In genomic region chr12:108194585-108194984, GRCh38 we compare ENCODE assay signal across 14 cellular contexts.
DNase-seq lines count a peak whose midpoint lies in the region; ATAC-seq and TF ChIP-seq lines count a peak whose summit lies in the region.
"Had no signal": no experiment of that assay in that cellular context is flagged by ENCODE, and none has a peak within 500 bp of the region (broad histone marks: within the 10 kb centered on the region; RNA-seq: fewer than 3 reads in every experiment).

No MANE protein-coding gene starts in this region.

- H3K79me2 ChIP-seq in GM23338 (replicated peaks; ENCODE audit: insufficient read depth) (no peaks in the 10 kb centered on the region), OCI-LY3 (ENCODE audit: low read length) (no peaks in the 10 kb centered on the region), neural progenitor cell (ENCODE audit: low read depth) (no peaks in the 10 kb centered on the region), Karpas-422 (ENCODE audit: low read length) (no peaks in the 10 kb centered on the region)

- no peak for TF ChIP-seq POLR2A in uterus (IDR thresholded peaks at IDR 0.05)

- H3K36me3 ChIP-seq in GM23338 (ENCODE audit: insufficient read depth): no peaks in the 10 kb centered on the region
- H3K36me3 ChIP-seq in OCI-LY3 (replicated peaks; ENCODE audit: low read depth, low read length): no peaks in the 10 kb centered on the region
- no peaks in the 10 kb centered on the region for H3K36me3 ChIP-seq in neural progenitor cell
- H3K36me3 ChIP-seq in Karpas-422 (ENCODE audit: insufficient read depth, low read length): no peaks in the 10 kb centered on the region
- H3K36me3 ChIP-seq in uterus: no peaks in the 10 kb centered on the region
- H3K36me3 ChIP-seq: SJSA1 had no signal

- peak; percentile 68 for ATAC-seq in GM23338
- ATAC-seq: Right ventricle myocardium inferior had no signal

- H3K4me1 Mint-ChIP-seq in GM23338 (peaks cover 5% of the 10 kb centered on the region; the same call in 1 of the 3 replicates), neural progenitor cell (no peaks in the 10 kb centered on the region)
- H3K4me1 Mint-ChIP-seq: CD4-positive, CD25-positive, alpha-beta regulatory T cell had no signal

- H3K4me2 ChIP-seq in GM23338: no peak overlapping the region
- peak overlapping the region; percentile 33; the same call in 1 of the 2 replicates for H3K4me2 ChIP-seq in OCI-LY3 (ENCODE audit: low read length)
- no peak overlapping the region for H3K4me2 ChIP-seq in neural progenitor cell
- H3K4me2 ChIP-seq in Karpas-422 (ENCODE audit: low read depth, low read length, poor library complexity, severe bottlenecking): no peak overlapping the region

- H3K4me3 Mint-ChIP-seq in GM23338: no peak overlapping the region
- H3K4me3 Mint-ChIP-seq in neural progenitor cell: no peak overlapping the region
- H3K4me3 Mint-ChIP-seq: CD4-positive, CD25-positive, alpha-beta regulatory T cell; T-helper 1 cell treated with Interleukin-12 subunit alpha and Interleukin-12 subunit beta and Interleukin-4 antibody, amounts not matched to agents 30 μg/mL and 1 μg/mL, for 36 hours had no signal

- no peak overlapping the region for H3K27ac Mint-ChIP-seq in GM23338
- H3K27ac Mint-ChIP-seq in neural progenitor cell: no peak overlapping the region
- H3K27ac Mint-ChIP-seq: CD4-positive, CD25-positive, alpha-beta regulatory T cell; T-helper 1 cell treated with Interleukin-12 subunit alpha and Interleukin-12 subunit beta and Interleukin-4 antibody, amounts not matched to agents 30 μg/mL and 1 μg/mL, for 36 hours had no signal

- intact Hi-C loops in uterus (cut with DNase I; ENCODE audit: low total_unique reads): loop anchor here (5.0 kb wide), 1 partner anchor 97 kb away; no protein-coding TSS in a partner anchor

- H2AFZ ChIP-seq in GM23338: no peak overlapping the region
- no peak overlapping the region for H2AFZ ChIP-seq in OCI-LY3 (ENCODE audit: low read depth, low read length)
- no peak overlapping the region for H2AFZ ChIP-seq in neural progenitor cell (replicated peaks)
- no peak overlapping the region for H2AFZ ChIP-seq in Karpas-422 (ENCODE audit: low read length)

- TF ChIP-seq CTCF in GM23338 (conservative IDR thresholded peaks at IDR 0.05; ENCODE audit: low read depth in 2 of 2) (no peak), OCI-LY3 (IDR thresholded peaks at IDR 0.05; ENCODE audit: low read depth, low read length) (no peak), neural progenitor cell (IDR thresholded peaks at IDR 0.05) (no peak), uterus (IDR thresholded peaks at IDR 0.05) (no peak)

- H3K27ac ChIP-seq in GM23338 (ENCODE audit: low read depth) (no peak overlapping the region), OCI-LY3 (ENCODE audit: low read length) (no peak overlapping the region), neural progenitor cell (no peak overlapping the region), Karpas-422 (ENCODE audit: low read length) (no peak overlapping the region), uterus (no peak overlapping the region)
- H3K27ac ChIP-seq: SJSA1 had no signal

- H3K36me3 Mint-ChIP-seq in GM23338 (ENCODE audit: low read depth): no peaks in the 10 kb centered on the region
- no peaks in the 10 kb centered on the region for H3K36me3 Mint-ChIP-seq in neural progenitor cell
- H3K36me3 Mint-ChIP-seq: CD4-positive, CD25-positive, alpha-beta regulatory T cell had no signal

- H3K9me3 Mint-ChIP-seq in GM23338: no peaks in the 10 kb centered on the region
- no peaks in the 10 kb centered on the region for H3K9me3 Mint-ChIP-seq in neural progenitor cell
- H3K9me3 Mint-ChIP-seq: T-helper 1 cell treated with Interleukin-12 subunit alpha and Interleukin-12 subunit beta and Interleukin-4 antibody, amounts not matched to agents 30 μg/mL and 1 μg/mL, for 36 hours had no signal

- H3K9me3 ChIP-seq in OCI-LY3 (ENCODE audit: insufficient read depth, low read length) (no peaks in the 10 kb centered on the region), neural progenitor cell (ENCODE audit: low read depth) (no peaks in the 10 kb centered on the region), Karpas-422 (ENCODE audit: low read length) (no peaks in the 10 kb centered on the region), uterus (no peaks in the 10 kb centered on the region)
- H3K9me3 ChIP-seq: SJSA1 had no signal

- DNase-seq in GM23338 (ENCODE audit: low spot score) (peak; percentile 37), dermis blood vessel endothelial cell (peak; percentile 1), neural progenitor cell (ENCODE audit: low spot score) (peak; percentile 55), Karpas-422 (no peak), uterus (no peak), NOMO-1 treated with DMSO at 0.1 percent for 48 hours (lab: John Stamatoyannopoulos, UW; ENCODE audit: unreplicated experiment) (no peak)
- DNase-seq: GOT3; KG1; NK-92 treated with Interleukin-12 subunit alpha and Interleukin-12 subunit beta, amount 100 ng/mL, for 24 hours had no signal

- H3K27me3 ChIP-seq in GM23338 (ENCODE audit: insufficient read depth): no peaks in the 10 kb centered on the region
- peaks cover 41% of the 10 kb centered on the region for H3K27me3 ChIP-seq in OCI-LY3 (ENCODE audit: low read depth, low read length)
- no peaks in the 10 kb centered on the region for H3K27me3 ChIP-seq in neural progenitor cell
- H3K27me3 ChIP-seq in Karpas-422 (ENCODE audit: low read length): no peaks in the 10 kb centered on the region
- H3K27me3 ChIP-seq in uterus: no peaks in the 10 kb centered on the region
- H3K27me3 ChIP-seq: SJSA1 had no signal

- no peaks in the 10 kb centered on the region for H3K9me2 ChIP-seq in GM23338 (ENCODE audit: insufficient read depth)
- H3K9me2 ChIP-seq in Karpas-422 (replicated peaks; ENCODE audit: insufficient read depth, low read length): no peaks in the 10 kb centered on the region

- H3K4me1 ChIP-seq in GM23338 (ENCODE audit: insufficient read depth) (no peaks in the 10 kb centered on the region), OCI-LY3 (ENCODE audit: low read length) (peaks cover 15% of the 10 kb centered on the region), neural progenitor cell (no peaks in the 10 kb centered on the region), Karpas-422 (ENCODE audit: low read length) (peaks cover 2% of the 10 kb centered on the region; the same call in 1 of the 2 replicates), uterus (no peaks in the 10 kb centered on the region)
- H3K4me1 ChIP-seq: SJSA1 had no signal

- H4K20me1 ChIP-seq in GM23338 (replicated peaks; ENCODE audit: insufficient read depth): peaks cover 4% of the 10 kb centered on the region; the same call in 1 of the 2 replicates
- 0 out of 2 replicates have a peak, but pooled peaks cover 4% of the 10 kb centered on the region for H4K20me1 ChIP-seq in OCI-LY3 (ENCODE audit: insufficient read depth, low read length)
- peaks cover 3% of the 10 kb centered on the region for H4K20me1 ChIP-seq in neural progenitor cell (ENCODE audit: low read depth)
- H4K20me1 ChIP-seq in Karpas-422 (ENCODE audit: insufficient read depth, low read depth, low read length): no peaks in the 10 kb centered on the region

- no peak overlapping the region for H3K9ac ChIP-seq in OCI-LY3 (ENCODE audit: low read length)
- no peak overlapping the region for H3K9ac ChIP-seq in neural progenitor cell
- H3K9ac ChIP-seq in Karpas-422 (ENCODE audit: low read length): no peak overlapping the region

- no peaks in the 10 kb centered on the region for H3F3A ChIP-seq in GM23338 (replicated peaks; ENCODE audit: low read depth)
- no peaks in the 10 kb centered on the region for H3F3A ChIP-seq in neural progenitor cell (ENCODE audit: low read depth)

- H3K27me3 Mint-ChIP-seq in GM23338 (ENCODE audit: insufficient read depth, low read depth, poor library complexity) (no peaks in the 10 kb centered on the region), neural progenitor cell (ENCODE audit: insufficient read depth, low read depth) (peaks cover 18% of the 10 kb centered on the region)

- H3K4me3 ChIP-seq in GM23338: no peak overlapping the region
- no peak overlapping the region for H3K4me3 ChIP-seq in OCI-LY3 (ENCODE audit: low read length)
- H3K4me3 ChIP-seq in neural progenitor cell: no peak overlapping the region
- no peak overlapping the region for H3K4me3 ChIP-seq in Karpas-422 (ENCODE audit: low read length)
- no peak overlapping the region for H3K4me3 ChIP-seq in uterus
- H3K4me3 ChIP-seq: SJSA1 had no signal

TF ChIP-seq in GM23338, 12 proteins besides CTCF, POLR2A, EP300 and RAD21:
- TF ChIP-seq REST (IDR thresholded peaks at IDR 0.05; ENCODE audit: unreplicated experiment) (peak; percentile 75), ZNF114 (CRISPR knock-in tag; IDR thresholded peaks at IDR 0.05) (no peak)

Comparison
In these comparisons a context has a peak if more than half of its experiments do, and no peak if none do; other contexts are left out.
1. DNase-seq: peak in GM23338 (single experiment), dermis blood vessel endothelial cell (single experiment) and neural progenitor cell (single experiment); none in Karpas-422 (single experiment), uterus (0 of 2) and NOMO-1 treated with DMSO at 0.1 percent for 48 hours (single experiment).